ENCODE assay signal across 10 cellular contexts in genomic region chr2:60104514-60105501, GRCh38.
DNase-seq lines count a peak whose midpoint lies in the region; ATAC-seq and TF ChIP-seq lines count a peak whose summit lies in the region.
"Had no signal": no experiment of that assay in that cellular context is flagged by ENCODE, and none has a peak within 500 bp of the region (broad histone marks: within the 10 kb centered on the region; RNA-seq: fewer than 3 reads in every experiment).

No MANE protein-coding gene starts in this region.

- H3K4me1 ChIP-seq in smooth muscle cell (ENCODE audit: low read depth): no peaks in the 10 kb centered on the region
- H3K4me1 ChIP-seq: transverse colon had no signal

- H3K27ac ChIP-seq in smooth muscle cell (ENCODE audit: low read depth): peak overlapping the region; percentile 60
- H3K27ac ChIP-seq: transverse colon had no signal

- H3K79me2 ChIP-seq in smooth muscle cell (ENCODE audit: low read depth): no peaks in the 10 kb centered on the region

- H3K4me1 Mint-ChIP-seq in T-helper 2 cell treated with Interferon-gamma antibody and Interleukin-4, amounts not matched to agents 5 μg/mL and 100 μg/mL, for 36 hours (ENCODE audit: low read depth): peaks cover 3% of the 10 kb centered on the region

- peak overlapping the region; percentile 50 for H3K4me2 ChIP-seq in smooth muscle cell

- no peak overlapping the region for H3K27ac Mint-ChIP-seq in T-helper 2 cell treated with Interferon-gamma antibody and Interleukin-4, amounts not matched to agents 5 μg/mL and 100 μg/mL, for 36 hours

- 65% methylated on average over 10 of the region's 10 CpGs for WGBS in smooth muscle cell (ENCODE audit: low lambda C conversion rate)

- DNase-seq in T-helper 2 cell treated with Interferon-gamma antibody and Interleukin-4, amounts not matched to agents 5 μg/mL and 100 μg/mL, for 36 hours (ENCODE audit: low spot score): no peak
- DNase-seq in smooth muscle cell (lab: John Stamatoyannopoulos, UW; ENCODE audit: unreplicated experiment) (no peak), cerebellum (ENCODE audit: low spot score) (no peak)
- DNase-seq: activated CD4-positive, alpha-beta T cell treated with anti-CD3 and anti-CD28 coated beads for 4 hours; NK-92 treated with Interleukin-12 subunit alpha and Interleukin-12 subunit beta, amount 100 ng/mL, for 24 hours; transverse colon had no signal

- H3K4me3 Mint-ChIP-seq in T-helper 2 cell treated with Interferon-gamma antibody and Interleukin-4, amounts not matched to agents 5 μg/mL and 100 μg/mL, for 36 hours: peak overlapping the region; percentile 41

- no peaks in the 10 kb centered on the region for H3K36me3 Mint-ChIP-seq in T-helper 2 cell treated with Interferon-gamma antibody and Interleukin-4, amounts not matched to agents 5 μg/mL and 100 μg/mL, for 36 hours (ENCODE audit: low read depth)

- H3K4me3 ChIP-seq in smooth muscle cell: no peak overlapping the region
- H3K4me3 ChIP-seq: transverse colon had no signal

- no peaks in the 10 kb centered on the region for H3K36me3 ChIP-seq in smooth muscle cell (ENCODE audit: low read depth)
- H3K36me3 ChIP-seq: transverse colon had no signal

- no peaks in the 10 kb centered on the region for H3K9me3 Mint-ChIP-seq in T-helper 2 cell treated with Interferon-gamma antibody and Interleukin-4, amounts not matched to agents 5 μg/mL and 100 μg/mL, for 36 hours

- H3K9ac ChIP-seq in smooth muscle cell (ENCODE audit: low read depth): no peak overlapping the region

- no peaks in the 10 kb centered on the region for H4K20me1 ChIP-seq in smooth muscle cell (ENCODE audit: low read depth)

- no peak overlapping the region for H2AFZ ChIP-seq in smooth muscle cell (ENCODE audit: low read depth)

- H3K9me3 ChIP-seq in smooth muscle cell (replicated peaks; ENCODE audit: low read depth): no peaks in the 10 kb centered on the region
- H3K9me3 ChIP-seq: transverse colon had no signal

- TF ChIP-seq CTCF in smooth muscle cell (IDR thresholded peaks at IDR 0.05; ENCODE audit: borderline replicate concordance, insufficient read depth, poor library complexity, severe bottlenecking): no peak

- ATAC-seq in GM19035 (IDR thresholded peaks at IDR 0.05; ENCODE audit: unreplicated experiment): peak; percentile 43
- ATAC-seq in HG03135 (IDR thresholded peaks at IDR 0.05; ENCODE audit: unreplicated experiment): peak; percentile 72
- ATAC-seq in HG03571 (IDR thresholded peaks at IDR 0.05; ENCODE audit: unreplicated experiment): no peak
- ATAC-seq in HG03045 (IDR thresholded peaks at IDR 0.05; ENCODE audit: unreplicated experiment): no peak

- H3K27me3 Mint-ChIP-seq in T-helper 2 cell treated with Interferon-gamma antibody and Interleukin-4, amounts not matched to agents 5 μg/mL and 100 μg/mL, for 36 hours (ENCODE audit: low read depth): peaks cover 4% of the 10 kb centered on the region

- no peaks in the 10 kb centered on the region for H3F3A ChIP-seq in smooth muscle cell (ENCODE audit: low read depth)

- H3K27me3 ChIP-seq in smooth muscle cell (ENCODE audit: low read depth): no peaks in the 10 kb centered on the region
- H3K27me3 ChIP-seq: transverse colon had no signal

Comparison
In these comparisons a context has a peak if more than half of its experiments do, and no peak if none do; other contexts are left out.
1. ATAC-seq: peak in GM19035 (single experiment) and HG03135 (single experiment); none in HG03571 (single experiment) and HG03045 (single experiment).